In the genomic region with DNA sequence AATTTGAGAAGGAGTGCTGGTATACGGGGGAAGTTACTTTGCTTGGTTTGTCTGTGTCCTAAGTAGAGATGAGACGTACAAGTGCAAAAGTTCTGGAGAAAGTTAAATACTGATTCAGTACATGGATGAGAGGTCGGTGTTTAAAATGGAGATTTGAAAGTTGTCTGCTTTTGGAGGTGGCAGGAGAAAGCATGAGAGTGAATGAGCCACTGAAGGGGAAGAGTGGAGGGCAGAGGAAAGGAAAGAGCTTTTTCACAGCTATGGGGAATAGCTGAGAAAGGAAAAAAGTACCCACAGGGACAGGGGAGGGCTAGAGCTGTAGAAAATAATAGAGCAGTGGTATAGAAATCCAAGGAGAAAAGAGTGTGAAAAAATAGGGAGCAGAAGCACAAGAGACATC, we compare ENCODE assay signal across 37 cellular contexts. TPM values are rescaled to one million over a fixed set of nuclear protein-coding genes. Genes with fewer than 3 reads are reported as not detected.
"Had no signal": no experiment of that assay in that cellular context is flagged by ENCODE, and none has a peak within 500 bp of the region (broad histone marks: within the 10 kb centered on the region; RNA-seq: fewer than 3 reads in every experiment).

No MANE protein-coding gene starts in this region.

- H3K9me3 Mint-ChIP-seq: activated B cell treated with CpG ODN at 0.5 μM for 24 hours; activated CD8-positive, alpha-beta T cell treated with anti-CD3 and anti-CD28 coated beads for 36 hours; activated naive CD4-positive, alpha-beta T cell treated with anti-CD3 and anti-CD28 coated beads for 36 hours; activated naive CD4-positive, alpha-beta T cell treated with anti-CD3 and anti-CD28 coated beads, Interleukin-2, amount 50 U/mL, for 24 hours; activated naive CD8-positive, alpha-beta T cell treated with anti-CD3 and anti-CD28 coated beads, Interleukin-2, amount 10 ng/mL, durations not matched to agents 7 days and 5 days; activated T-helper 1 cell treated with anti-CD3 and anti-CD28 coated beads, Interleukin-12 subunit alpha, Interleukin-12 subunit beta, Interleukin-2, Interleukin-4 antibody, amounts not matched to agents 30 ng/mL and 10 ng/mL and 1 ng/mL, durations not matched to agents 14 hours and 24 hours and 36 hours; activated T-helper 2 cell treated with anti-CD3 and anti-CD28 coated beads, Interferon-gamma antibody, Interleukin-2, Interleukin-4, amounts not matched to agents 10 μg/mL and 5 μg/mL and 100 μg/mL, durations not matched to agents 14 hours and 24 hours and 36 hours; central memory CD8-positive, alpha-beta T cell; dendritic cell treated with granulocyte-macrophage colony-stimulating factor and Interleukin-4, amounts not matched to agents 40 ng/mL and 50 ng/mL, for 4 days; T-helper 2 cell treated with Interferon-gamma antibody and Interleukin-4, amounts not matched to agents 5 μg/mL and 100 μg/mL, for 36 hours had no signal

- ATAC-seq: activated CD4-positive, CD25-positive, alpha-beta regulatory T cell treated with anti-CD3 and anti-CD28 coated beads, Interleukin-2, amount 50 U/mL, for 24 hours; activated CD8-positive, alpha-beta T cell treated with anti-CD3 and anti-CD28 coated beads for 36 hours; gastroesophageal sphincter; heart right ventricle; T-helper 17 cell had no signal

- H3K4me3 ChIP-seq: ascending aorta, breast epithelium, cardiac muscle cell, coronary artery, dorsolateral prefrontal cortex, esophagus squamous epithelium, gastroesophageal sphincter, heart right ventricle had no signal

- H3K4me1 ChIP-seq: ascending aorta had no signal

- H3K4me3 Mint-ChIP-seq: activated B cell treated with CpG ODN at 0.5 μM for 24 hours; activated CD8-positive, alpha-beta T cell treated with anti-CD3 and anti-CD28 coated beads for 36 hours; activated naive CD4-positive, alpha-beta T cell treated with anti-CD3 and anti-CD28 coated beads for 36 hours; activated naive CD4-positive, alpha-beta T cell treated with anti-CD3 and anti-CD28 coated beads, Interleukin-2, amount 50 U/mL, for 24 hours; activated naive CD8-positive, alpha-beta T cell treated with anti-CD3 and anti-CD28 coated beads, Interleukin-2, amount 10 ng/mL, durations not matched to agents 7 days and 5 days; activated T-helper 1 cell treated with anti-CD3 and anti-CD28 coated beads, Interleukin-12 subunit alpha, Interleukin-12 subunit beta, Interleukin-2, Interleukin-4 antibody, amounts not matched to agents 30 ng/mL and 10 ng/mL and 1 ng/mL, durations not matched to agents 14 hours and 24 hours and 36 hours; brain; central memory CD8-positive, alpha-beta T cell; dendritic cell treated with granulocyte-macrophage colony-stimulating factor and Interleukin-4, amounts not matched to agents 40 ng/mL and 50 ng/mL, for 4 days; T-helper 2 cell treated with Interferon-gamma antibody and Interleukin-4, amounts not matched to agents 5 μg/mL and 100 μg/mL, for 36 hours had no signal

- H3K27ac Mint-ChIP-seq: activated B cell treated with CpG ODN at 0.5 μM for 24 hours; activated CD8-positive, alpha-beta T cell treated with anti-CD3 and anti-CD28 coated beads for 36 hours; activated naive CD4-positive, alpha-beta T cell treated with anti-CD3 and anti-CD28 coated beads for 36 hours; activated naive CD4-positive, alpha-beta T cell treated with anti-CD3 and anti-CD28 coated beads, Interleukin-2, amount 50 U/mL, for 24 hours; activated naive CD8-positive, alpha-beta T cell treated with anti-CD3 and anti-CD28 coated beads, Interleukin-2, amount 10 ng/mL, durations not matched to agents 7 days and 5 days; activated T-helper 1 cell treated with anti-CD3 and anti-CD28 coated beads, Interleukin-12 subunit alpha, Interleukin-12 subunit beta, Interleukin-2, Interleukin-4 antibody, amounts not matched to agents 30 ng/mL and 10 ng/mL and 1 ng/mL, durations not matched to agents 14 hours and 24 hours and 36 hours; activated T-helper 2 cell treated with anti-CD3 and anti-CD28 coated beads, Interferon-gamma antibody, Interleukin-2, Interleukin-4, amounts not matched to agents 10 μg/mL and 5 μg/mL and 100 μg/mL, durations not matched to agents 14 hours and 24 hours and 36 hours; dendritic cell treated with granulocyte-macrophage colony-stimulating factor and Interleukin-4, amounts not matched to agents 40 ng/mL and 50 ng/mL, for 4 days; T-helper 17 cell; T-helper 2 cell treated with Interferon-gamma antibody and Interleukin-4, amounts not matched to agents 5 μg/mL and 100 μg/mL, for 36 hours had no signal

- H3K4me1 Mint-ChIP-seq: activated B cell treated with CpG ODN at 0.5 μM for 24 hours; activated naive CD8-positive, alpha-beta T cell treated with anti-CD3 and anti-CD28 coated beads, Interleukin-2, amount 10 ng/mL, durations not matched to agents 7 days and 5 days; central memory CD8-positive, alpha-beta T cell had no signal

- DNase-seq: activated B cell treated with CpG ODN at 0.5 μM for 24 hours; activated CD4-positive, alpha-beta T cell treated with anti-CD3 and anti-CD28 coated beads for 48 hours; activated CD4-positive, alpha-beta T cell treated with anti-CD3 and anti-CD28 coated beads, Interleukin-2, amount 50 U/mL, for 1 hour; activated CD4-positive, alpha-beta T cell treated with anti-CD3 and anti-CD28 coated beads, Interleukin-2, amount 50 U/mL, for 48 hours; activated CD8-positive, alpha-beta memory T cell treated with anti-CD3 and anti-CD28 coated beads for 24 hours; activated CD8-positive, alpha-beta memory T cell treated with anti-CD3 and anti-CD28 coated beads, Interleukin-2, amount 50 U/mL, for 4 hours; activated CD8-positive, alpha-beta T cell treated with anti-CD3 and anti-CD28 coated beads for 36 hours; activated effector memory CD4-positive, alpha-beta T cell treated with anti-CD3 and anti-CD28 coated beads, Interleukin-2, amount 50 U/mL, for 16 hours; activated naive CD4-positive, alpha-beta T cell treated with anti-CD3 and anti-CD28 coated beads for 36 hours; activated naive CD8-positive, alpha-beta T cell treated with anti-CD3 and anti-CD28 coated beads, Interleukin-2, amount 10 ng/mL, durations not matched to agents 7 days and 5 days; activated T-cell treated with anti-CD3 and anti-CD28 coated beads, Interleukin-2, amount 50 U/mL, for 1 hour; activated T-cell treated with anti-CD3 and anti-CD28 coated beads, Interleukin-2, amount 50 U/mL, for 48 hours; dorsolateral prefrontal cortex; effector memory CD4-positive, alpha-beta T cell; esophagus squamous epithelium; foreskin melanocyte; heart right ventricle; T-helper 1 cell; T-helper 17 cell; T1000; WERI-Rb-1 had no signal

- H3K36me3 ChIP-seq: ascending aorta, breast epithelium, cardiac muscle cell, esophagus squamous epithelium, gastroesophageal sphincter, heart right ventricle, WERI-Rb-1 had no signal

- H3K27me3 ChIP-seq: ascending aorta, breast epithelium, cardiac muscle cell, dorsolateral prefrontal cortex, esophagus squamous epithelium, gastroesophageal sphincter had no signal

- H3K27me3 Mint-ChIP-seq: activated CD8-positive, alpha-beta T cell treated with anti-CD3 and anti-CD28 coated beads for 36 hours; activated naive CD4-positive, alpha-beta T cell treated with anti-CD3 and anti-CD28 coated beads, Interleukin-2, amount 50 U/mL, for 24 hours; brain; central memory CD8-positive, alpha-beta T cell; T-helper 17 cell had no signal

- H3K36me3 Mint-ChIP-seq: activated naive CD4-positive, alpha-beta T cell treated with anti-CD3 and anti-CD28 coated beads, Interleukin-2, amount 50 U/mL, for 24 hours; activated naive CD8-positive, alpha-beta T cell treated with anti-CD3 and anti-CD28 coated beads, Interleukin-2, amount 10 ng/mL, durations not matched to agents 7 days and 5 days; brain had no signal

- H3K27ac ChIP-seq: ascending aorta, breast epithelium, cardiac muscle cell, coronary artery, epithelial cell of prostate, esophagus squamous epithelium, gastroesophageal sphincter, heart right ventricle, WERI-Rb-1 had no signal

- H3K9me3 ChIP-seq: ascending aorta, breast epithelium, esophagus squamous epithelium, gastroesophageal sphincter, heart right ventricle had no signal

- FAIRE-seq: endothelial cell of umbilical vein had no signal

RNA-seq across cellular contexts. Expression of a gene that starts 18.1 kb away (rescaled TPM):
- total RNA-seq: ascending aorta, fibroblast of villous mesenchyme had no signal
